9 cellular contexts compared by ENCODE assay signal in genomic region chr1:41404308-41404755, GRCh38. TPM values are rescaled to one million over a fixed set of nuclear protein-coding genes. Genes with fewer than 3 reads are reported as not detected.
A peak's percentile ranks its signal among the peaks of the same experiment; 100 is the strongest.
DNase-seq lines count a peak whose midpoint lies in the region; ATAC-seq and TF ChIP-seq lines count a peak whose summit lies in the region.
"Had no signal": no experiment of that assay in that cellular context is flagged by ENCODE, and none has a peak within 500 bp of the region (broad histone marks: within the 10 kb centered on the region; RNA-seq: fewer than 3 reads in every experiment).

No MANE protein-coding gene starts in this region.

- peaks cover 27% of the 10 kb centered on the region for H3K27me3 Mint-ChIP-seq in activated naive CD8-positive, alpha-beta T cell treated with anti-CD3 and anti-CD28 coated beads, Interleukin-2, amount 10 ng/mL, durations not matched to agents 7 days and 5 days
- peaks cover 6 to 41% (median 26%) of the 10 kb centered on the region in 5 donors for H3K27me3 Mint-ChIP-seq in naive thymus-derived CD8-positive, alpha-beta T cell

- ATAC-seq in activated naive CD8-positive, alpha-beta T cell treated with anti-CD3 and anti-CD28 coated beads, Interleukin-2, amount 10 ng/mL, durations not matched to agents 7 days and 5 days (ENCODE audit: low read depth): peak; percentile 54
- ATAC-seq in naive thymus-derived CD8-positive, alpha-beta T cell: peak; percentile 79 to 89

- no peak overlapping the region for H3K27ac ChIP-seq in prostate gland
- H3K27ac ChIP-seq in esophagus squamous epithelium: no peak overlapping the region

- no peak for TF ChIP-seq CTCF in prostate gland (IDR thresholded peaks at IDR 0.05)
- TF ChIP-seq CTCF in esophagus squamous epithelium (IDR thresholded peaks at IDR 0.05): no peak

- no peak overlapping the region for H3K4me3 ChIP-seq in prostate gland
- no peak overlapping the region for H3K4me3 ChIP-seq in esophagus squamous epithelium

- peaks cover 2% of the 10 kb centered on the region for H3K9me3 Mint-ChIP-seq in activated naive CD8-positive, alpha-beta T cell treated with anti-CD3 and anti-CD28 coated beads, Interleukin-2, amount 10 ng/mL, durations not matched to agents 7 days and 5 days
- H3K9me3 Mint-ChIP-seq in naive thymus-derived CD8-positive, alpha-beta T cell: peaks cover 0 to 6% (median 0%) of the 10 kb centered on the region in 9 donors

- no peaks in the 10 kb centered on the region for H3K36me3 Mint-ChIP-seq in activated naive CD8-positive, alpha-beta T cell treated with anti-CD3 and anti-CD28 coated beads, Interleukin-2, amount 10 ng/mL, durations not matched to agents 7 days and 5 days
- peaks cover 0 to 4% (median 1%) of the 10 kb centered on the region in 3 donors for H3K36me3 Mint-ChIP-seq in naive thymus-derived CD8-positive, alpha-beta T cell

- no peak overlapping the region for H3K4me3 Mint-ChIP-seq in activated naive CD8-positive, alpha-beta T cell treated with anti-CD3 and anti-CD28 coated beads, Interleukin-2, amount 10 ng/mL, durations not matched to agents 7 days and 5 days
- no peak overlapping the region for H3K4me3 Mint-ChIP-seq in naive thymus-derived CD8-positive, alpha-beta T cell

- no peaks in the 10 kb centered on the region for H3K4me1 Mint-ChIP-seq in activated naive CD8-positive, alpha-beta T cell treated with anti-CD3 and anti-CD28 coated beads, Interleukin-2, amount 10 ng/mL, durations not matched to agents 7 days and 5 days
- peaks cover 0 to 11% (median 3%) of the 10 kb centered on the region in 4 donors for H3K4me1 Mint-ChIP-seq in naive thymus-derived CD8-positive, alpha-beta T cell

- peak; percentile 59 to 92 (median 76) for DNase-seq in NCI-H1417 (lab: John Stamatoyannopoulos, UW)
- DNase-seq in NCI-H1417 treated with DMSO at 0.1 percent for 48 hours (lab: John Stamatoyannopoulos, UW): no peak
- peak; percentile 98 for DNase-seq in NCI-H2029 treated with DMSO at 0.1 percent for 48 hours (lab: John Stamatoyannopoulos, UW)
- no peak for DNase-seq in activated naive CD8-positive, alpha-beta T cell treated with anti-CD3 and anti-CD28 coated beads, Interleukin-2, amount 10 ng/mL, durations not matched to agents 7 days and 5 days
- DNase-seq in naive thymus-derived CD8-positive, alpha-beta T cell: peak in 5 of 10 donors; percentile 14 to 51 (median 36)
- no peak for DNase-seq in prostate gland (ENCODE audit: low spot score)
- DNase-seq in esophagus squamous epithelium (lab: John Stamatoyannopoulos, UW): no peak
- no peak for DNase-seq in activated gamma-delta T cell (lab: John Stamatoyannopoulos, UW)
- DNase-seq: IMR-90 had no signal

- TF ChIP-seq POLR2A in prostate gland (IDR thresholded peaks at IDR 0.05): no peak
- TF ChIP-seq POLR2A in esophagus squamous epithelium (IDR thresholded peaks at IDR 0.05): no peak

- POLR2A ChIA-PET in activated naive CD8-positive, alpha-beta T cell treated with anti-CD3 and anti-CD28 coated beads, Interleukin-2, amount 10 ng/mL, durations not matched to agents 7 days and 5 days (lab: Charles Lee): no interaction called here
- POLR2A ChIA-PET in naive thymus-derived CD8-positive, alpha-beta T cell (lab: Charles Lee): no interaction called here

- H3K9me3 ChIP-seq in prostate gland (no peaks in the 10 kb centered on the region), esophagus squamous epithelium (no peaks in the 10 kb centered on the region)

- WGBS in prostate gland: 7% methylated on average over 10 of the region's 10 CpGs
- WGBS in esophagus squamous epithelium, 2 donors: 0% methylated on average over 3 of the region's 10 CpGs; no CpG with 5 or more reads in 1 of the 2 donors

- H3K27me3 ChIP-seq in prostate gland (replicated peaks; ENCODE audit: insufficient read depth): no peaks in the 10 kb centered on the region
- H3K27me3 ChIP-seq in esophagus squamous epithelium: peaks cover 0 to 53% (median 0%) of the 10 kb centered on the region in 4 donors

- intact Hi-C loops in prostate gland (cut with DNase I): no loop called here
- intact Hi-C loops in esophagus squamous epithelium (cut with DNase I): no loop called here

- H3K4me1 ChIP-seq in prostate gland (replicated peaks): no peaks in the 10 kb centered on the region
- peaks cover 3 to 10% (median 5%) of the 10 kb centered on the region in 3 donors for H3K4me1 ChIP-seq in esophagus squamous epithelium

- H3K36me3 ChIP-seq in prostate gland: no peaks in the 10 kb centered on the region
- H3K36me3 ChIP-seq in esophagus squamous epithelium: no peaks in the 10 kb centered on the region

- H3K27ac Mint-ChIP-seq in activated naive CD8-positive, alpha-beta T cell treated with anti-CD3 and anti-CD28 coated beads, Interleukin-2, amount 10 ng/mL, durations not matched to agents 7 days and 5 days: no peak overlapping the region
- H3K27ac Mint-ChIP-seq in naive thymus-derived CD8-positive, alpha-beta T cell: peak overlapping the region in 1 of 10 donors; percentile 49

RNA-seq across cellular contexts. Expression of gene FOXO6, which starts 43.1 kb away (rescaled TPM):
- total RNA-seq in activated naive CD8-positive, alpha-beta T cell treated with anti-CD3 and anti-CD28 coated beads, Interleukin-2, amount 10 ng/mL, durations not matched to agents 7 days and 5 days: not detected
- total RNA-seq in naive thymus-derived CD8-positive, alpha-beta T cell: under 1 TPM in 1 of 2 experiments, not detected in 1; 0.19 TPM
- polyA plus RNA-seq in naive thymus-derived CD8-positive, alpha-beta T cell: not detected
- 1 to 10 TPM; 3.3 to 5.0 TPM for total RNA-seq in prostate gland
- total RNA-seq in esophagus squamous epithelium: under 1 TPM in 3 of 4 donors, not detected in 1; 0.18 to 0.53 (median 0.38) TPM
- total RNA-seq: IMR-90 had no signal
- polyA plus RNA-seq: IMR-90 had no signal

Comparison
In these comparisons a context has a peak if more than half of its experiments do, and no peak if none do; other contexts are left out.
1. DNase-seq: peak in NCI-H1417 (3 of 3) and NCI-H2029 treated with DMSO at 0.1 percent for 48 hours (single experiment); none in NCI-H1417 treated with DMSO at 0.1 percent for 48 hours (single experiment), activated naive CD8-positive, alpha-beta T cell treated with anti-CD3 and anti-CD28 coated beads, Interleukin-2, amount 10 ng/mL, durations not matched to agents 7 days and 5 days (single experiment), prostate gland (single experiment), esophagus squamous epithelium (single experiment) and activated gamma-delta T cell (single experiment).